In genomic region chr3:135460273-135460672, GRCh38 we compare ENCODE assay signal across 12 cellular contexts.
A peak's percentile ranks its signal among the peaks of the same experiment; 100 is the strongest.
DNase-seq lines count a peak whose midpoint lies in the region; ATAC-seq and TF ChIP-seq lines count a peak whose summit lies in the region.
"Had no signal": no experiment of that assay in that cellular context is flagged by ENCODE, and none has a peak within 500 bp of the region (broad histone marks: within the 10 kb centered on the region; RNA-seq: fewer than 3 reads in every experiment).

No MANE protein-coding gene starts in this region.

- no peaks in the 10 kb centered on the region for H3F3A ChIP-seq in OCI-LY1 (ENCODE audit: insufficient read depth, low read length)

- no peaks in the 10 kb centered on the region for H3K79me2 ChIP-seq in OCI-LY1 (ENCODE audit: insufficient read depth, low read length)

- peaks cover 25% of the 10 kb centered on the region for H3K4me1 ChIP-seq in OCI-LY1 (ENCODE audit: insufficient read depth, low read length, severe bottlenecking)
- H3K4me1 ChIP-seq: Caco-2 had no signal

- H3K27me3 ChIP-seq in OCI-LY1 (ENCODE audit: insufficient read depth, low read length) = no peaks in the 10 kb centered on the region

- peaks cover 17 to 26% (median 17%) of the 10 kb centered on the region in 3 donors for H3K4me1 Mint-ChIP-seq in IgD-negative memory B cell
- peaks cover 26% of the 10 kb centered on the region for H3K4me1 Mint-ChIP-seq in memory B cell
- H3K4me1 Mint-ChIP-seq in activated naive CD4-positive, alpha-beta T cell treated with anti-CD3 and anti-CD28 coated beads for 36 hours (ENCODE audit: low read depth) = no peaks in the 10 kb centered on the region

- H3K27ac Mint-ChIP-seq in IgD-negative memory B cell (peak overlapping the region in 2 of 3 donors; percentile 64 to 73), memory B cell (no peak overlapping the region)
- H3K27ac Mint-ChIP-seq in activated naive CD4-positive, alpha-beta T cell treated with anti-CD3 and anti-CD28 coated beads for 36 hours = no peak overlapping the region
- H3K27ac Mint-ChIP-seq: CD4-positive, alpha-beta T cell; GM23338 had no signal

- peak in 1 of 2 donors; percentile 2 for DNase-seq in memory B cell (ENCODE audit: low spot score in 2 of 2)
- no peak for DNase-seq in retina
- DNase-seq in stimulated activated naive CD4-positive, alpha-beta T cell (lab: John Stamatoyannopoulos, UW) = no peak
- DNase-seq in activated naive CD4-positive, alpha-beta T cell treated with anti-CD3 and anti-CD28 coated beads for 36 hours = no peak
- DNase-seq: Caco-2; CD4-positive, alpha-beta T cell; HCEC 1CT; IMR-90 had no signal

- H3K9me3 Mint-ChIP-seq in IgD-negative memory B cell (peaks cover 2 to 8% (median 6%) of the 10 kb centered on the region in 3 donors), memory B cell (peaks cover 4% of the 10 kb centered on the region)
- no peaks in the 10 kb centered on the region for H3K9me3 Mint-ChIP-seq in activated naive CD4-positive, alpha-beta T cell treated with anti-CD3 and anti-CD28 coated beads for 36 hours
- H3K9me3 Mint-ChIP-seq: CD4-positive, alpha-beta T cell had no signal

- H3K4me3 ChIP-seq in OCI-LY1 (ENCODE audit: low read depth, low read length, poor library complexity, severe bottlenecking) = no peak overlapping the region
- H3K4me3 ChIP-seq: GM23338 had no signal

- H3K9me2 ChIP-seq in OCI-LY1 (ENCODE audit: low read depth, low read length) = no peaks in the 10 kb centered on the region

- H3K4me3 Mint-ChIP-seq in IgD-negative memory B cell (peak overlapping the region in 2 of 4 donors; percentile 79 to 83), memory B cell (no peak overlapping the region)
- H3K4me3 Mint-ChIP-seq in activated naive CD4-positive, alpha-beta T cell treated with anti-CD3 and anti-CD28 coated beads for 36 hours = no peak overlapping the region
- H3K4me3 Mint-ChIP-seq: CD4-positive, alpha-beta T cell; GM23338 had no signal

- intact Hi-C loops in activated naive CD4-positive, alpha-beta T cell treated with anti-CD3 and anti-CD28 coated beads for 36 hours (cut with micrococcal nuclease) = no loop called here

- peak; percentile 96 for ATAC-seq in memory B cell (ENCODE audit: low read depth)
- ATAC-seq: GM23338 had no signal

- peak overlapping the region; percentile 3; the same call in 1 of the 2 replicates for H3K4me2 ChIP-seq in OCI-LY1 (ENCODE audit: low read length)
- H3K4me2 ChIP-seq: GM23338 had no signal

- no peaks in the 10 kb centered on the region for H4K20me1 ChIP-seq in OCI-LY1 (ENCODE audit: insufficient read depth, low read length)

- TF ChIP-seq CTCF in OCI-LY1 (IDR thresholded peaks at IDR 0.05; ENCODE audit: low read length) = no peak

- H3K9me3 ChIP-seq in OCI-LY1 (ENCODE audit: low read length) = no peaks in the 10 kb centered on the region
- H3K9me3 ChIP-seq: Caco-2 had no signal

- H2AFZ ChIP-seq in OCI-LY1 (ENCODE audit: low read length) = no peak overlapping the region
- H2AFZ ChIP-seq: GM23338 had no signal

- no peaks in the 10 kb centered on the region for H3K27me3 Mint-ChIP-seq in IgD-negative memory B cell
- peaks cover 2% of the 10 kb centered on the region for H3K27me3 Mint-ChIP-seq in memory B cell
- H3K27me3 Mint-ChIP-seq in activated naive CD4-positive, alpha-beta T cell treated with anti-CD3 and anti-CD28 coated beads for 36 hours (ENCODE audit: low read depth) = no peaks in the 10 kb centered on the region
- H3K27me3 Mint-ChIP-seq: CD4-positive, alpha-beta T cell had no signal

- no peak overlapping the region for H3K9ac ChIP-seq in OCI-LY1 (ENCODE audit: low read length)

- H3K27ac ChIP-seq in OCI-LY1 (ENCODE audit: low read depth, low read length, poor library complexity, severe bottlenecking) = peak overlapping the region; percentile 71
- H3K27ac ChIP-seq: C4-2B had no signal

- no peaks in the 10 kb centered on the region for H3K36me3 ChIP-seq in OCI-LY1 (ENCODE audit: insufficient read depth, low read length)

- H3K36me3 Mint-ChIP-seq in IgD-negative memory B cell (no peaks in the 10 kb centered on the region), memory B cell (peaks cover 6% of the 10 kb centered on the region)
- no peaks in the 10 kb centered on the region for H3K36me3 Mint-ChIP-seq in activated naive CD4-positive, alpha-beta T cell treated with anti-CD3 and anti-CD28 coated beads for 36 hours (ENCODE audit: low read depth)

- CTCF ChIA-PET in activated naive CD4-positive, alpha-beta T cell treated with anti-CD3 and anti-CD28 coated beads for 36 hours (lab: Charles Lee) = no interaction called here

Comparison
In these comparisons a context has a peak if more than half of its experiments do, and no peak if none do; other contexts are left out.
1. H3K27ac Mint-ChIP-seq: peak in IgD-negative memory B cell (2 of 3); none in memory B cell (single experiment) and activated naive CD4-positive, alpha-beta T cell treated with anti-CD3 and anti-CD28 coated beads for 36 hours (single experiment).